Comparison of ENCODE assay signal across 34 cellular contexts in the genomic region with DNA sequence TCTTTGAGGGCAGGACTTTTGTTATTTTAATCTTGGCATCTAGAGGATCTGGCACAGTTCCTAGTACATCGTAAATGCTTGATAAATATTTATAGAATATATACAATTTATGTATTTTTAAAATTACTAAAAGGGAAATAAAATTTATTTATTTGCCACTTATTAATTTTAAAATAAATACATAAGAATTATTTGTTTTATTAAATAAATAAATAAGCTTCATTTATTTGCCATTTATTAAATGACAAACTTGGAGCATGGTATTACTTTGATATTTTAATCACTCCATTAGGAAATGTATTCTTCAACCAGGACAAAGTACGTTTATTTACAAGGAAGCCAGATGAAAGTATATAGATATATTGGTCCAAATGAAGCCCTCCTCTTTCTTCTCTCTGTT.
"Had no signal": no experiment of that assay in that cellular context is flagged by ENCODE, and none has a peak within 500 bp of the region (broad histone marks: within the 10 kb centered on the region; RNA-seq: fewer than 3 reads in every experiment).

No MANE protein-coding gene starts in this region.

- DNase-seq: activated CD4-positive, alpha-beta T cell treated with anti-CD3 and anti-CD28 coated beads, Interleukin-2, amount 10 ng/mL, durations not matched to agents 7 days and 5 days; activated CD4-positive, alpha-beta T cell treated with anti-CD3 and anti-CD28 coated beads, Interleukin-2, amount 50 U/mL, for 48 hours; activated CD8-positive, alpha-beta T cell treated with anti-CD3 and anti-CD28 coated beads, Interleukin-2, amount 10 ng/mL, durations not matched to agents 7 days and 5 days; activated gamma-delta T cell; activated naive CD4-positive, alpha-beta T cell treated with Interleukin-2 at 50 U/mL for 16 hours; activated T-cell treated with anti-CD3 and anti-CD28 coated beads, Interleukin-2, amount 50 U/mL, for 24 hours; adrenal gland; caudate nucleus; cerebellar nuclear complex; Karpas-422; KBM-7; NCI-H1048; NCI-H1105 treated with DMSO at 0.1 percent for 48 hours; NCI-H146; NCI-H187; NCI-H2029 treated with DMSO at 0.1 percent for 48 hours; NCI-H2107; NCI-H2171; NCI-H510A; NCI-H526; NCI-H748 treated with DMSO at 0.1 percent for 48 hours; NK-92 treated with Interleukin-12 subunit alpha and Interleukin-12 subunit beta, amount 100 ng/mL, for 24 hours; PC-3; Peyer's patch; Right ventricle myocardium superior; SW 1271; T-helper 1 cell; T-helper 2 cell; T1000; WERI-Rb-1 had no signal

- H3K9me3 Mint-ChIP-seq: activated CD4-positive, alpha-beta T cell treated with anti-CD3 and anti-CD28 coated beads, Interleukin-2, amount 10 ng/mL, durations not matched to agents 7 days and 5 days; activated T-helper 2 cell treated with anti-CD3 and anti-CD28 coated beads, Interferon-gamma antibody, Interleukin-2, Interleukin-4, amounts not matched to agents 10 μg/mL and 5 μg/mL and 100 μg/mL, durations not matched to agents 14 hours and 24 hours and 36 hours had no signal

- ATAC-seq: activated CD8-positive, alpha-beta T cell treated with anti-CD3 and anti-CD28 coated beads, Interleukin-2, amount 10 ng/mL, durations not matched to agents 7 days and 5 days; PC-3 had no signal

- H3K9me3 ChIP-seq: adrenal gland, Peyer's patch had no signal

- H3K36me3 Mint-ChIP-seq: activated naive CD4-positive, alpha-beta T cell treated with anti-CD3 and anti-CD28 coated beads, Interleukin-2, amount 50 U/mL, for 24 hours; brain had no signal

- H3K27ac Mint-ChIP-seq: activated CD4-positive, alpha-beta T cell treated with anti-CD3 and anti-CD28 coated beads, Interleukin-2, amount 10 ng/mL, durations not matched to agents 7 days and 5 days; activated CD8-positive, alpha-beta T cell treated with anti-CD3 and anti-CD28 coated beads, Interleukin-2, amount 10 ng/mL, durations not matched to agents 7 days and 5 days; activated naive CD4-positive, alpha-beta T cell treated with anti-CD3 and anti-CD28 coated beads, Interleukin-2, amount 50 U/mL, for 24 hours; activated T-cell treated with anti-CD3 and anti-CD28 coated beads, Interleukin-2, amount 50 U/mL, for 24 hours; activated T-helper 2 cell treated with anti-CD3 and anti-CD28 coated beads, Interferon-gamma antibody, Interleukin-2, Interleukin-4, amounts not matched to agents 10 μg/mL and 5 μg/mL and 100 μg/mL, durations not matched to agents 14 hours and 24 hours and 36 hours; brain had no signal

- H3K27ac ChIP-seq: adrenal gland, Peyer's patch, WERI-Rb-1 had no signal

- H3K36me3 ChIP-seq: adrenal gland, Peyer's patch, WERI-Rb-1 had no signal

- H3K4me1 ChIP-seq: adrenal gland, Peyer's patch had no signal

- H3K4me3 ChIP-seq: adrenal gland, Peyer's patch had no signal

- H3K27me3 ChIP-seq: adrenal gland, Peyer's patch had no signal

- FAIRE-seq: bronchial epithelial cell had no signal
